Comparison of ENCODE assay signal across 8 cellular contexts in genomic region chr22:41447435-41448188, GRCh38. TPM values are rescaled to one million over a fixed set of nuclear protein-coding genes. Genes with fewer than 3 reads are reported as not detected.
DNase-seq lines count a peak whose midpoint lies in the region; ATAC-seq and TF ChIP-seq lines count a peak whose summit lies in the region.

No MANE protein-coding gene starts in this region.

- in situ Hi-C loops in KBM-7 (cut with MboI; ENCODE audit: low pct_unique_long_range_greater_than_20kb, low sequenced_read_pairs) = no loop called here

- intact Hi-C loops in Calu3 (cut with micrococcal nuclease; ENCODE audit: unreplicated experiment) = no loop called here
- intact Hi-C loops in tibial artery (cut with DNase I; ENCODE audit: low total_unique reads) = loop anchor here (5.0 kb wide), 1 partner anchor 35 kb away; no protein-coding TSS in a partner anchor

- TF ChIP-seq POLR2A in Raji (IDR thresholded peaks at IDR 0.05; ENCODE audit: insufficient read depth, low read depth, low read length) = peak; percentile 69

- H3K27ac Mint-ChIP-seq in Calu3 (ENCODE audit: unreplicated experiment) = peak overlapping the region; percentile 98

- peak overlapping the region; percentile 93 for H3K4me3 Mint-ChIP-seq in Calu3 (ENCODE audit: low read depth, unreplicated experiment)

- no peak for ATAC-seq in GM21526 (IDR thresholded peaks at IDR 0.05; ENCODE audit: low FRiP score, unreplicated experiment)

- H3K27me3 Mint-ChIP-seq in Calu3 (ENCODE audit: unreplicated experiment) = no peaks in the 10 kb centered on the region

- peak overlapping the region; percentile 95 to 98 for H3K27ac ChIP-seq in tibial artery

- peaks cover 65% of the 10 kb centered on the region for H3K36me3 Mint-ChIP-seq in Calu3 (ENCODE audit: insufficient read depth, unreplicated experiment)

- H3K27me3 ChIP-seq in tibial artery = no peaks in the 10 kb centered on the region

- no peaks in the 10 kb centered on the region for H3K9me3 ChIP-seq in tibial artery

- no peaks in the 10 kb centered on the region for H3K9me3 Mint-ChIP-seq in Calu3 (ENCODE audit: low read depth, unreplicated experiment)

- peaks cover 1 to 21% (median 9%) of the 10 kb centered on the region in 4 donors for H3K4me1 ChIP-seq in tibial artery

- DNase-seq in Calu3 = peak; percentile 68
- peak; percentile 75 for DNase-seq in KBM-7
- DNase-seq in activated naive CD4-positive, alpha-beta T cell treated with Interleukin-2 at 50 U/mL for 16 hours = peak; percentile 66
- DNase-seq in germinal center (ENCODE audit: low spot score) = peak; percentile 52
- DNase-seq in non-pigmented ciliary epithelial cell (ENCODE audit: low read depth) = peak; percentile 6
- peak; percentile 65 to 83 for DNase-seq in tibial artery

- TF ChIP-seq CTCF in Calu3 (IDR thresholded peaks at IDR 0.05; ENCODE audit: unreplicated experiment) (no peak), tibial artery (IDR thresholded peaks at IDR 0.05) (no peak)

- CTCF ChIA-PET in Calu3 (lab: Charles Lee) = interaction anchor here (0.7 to 1.2 kb wide), 6 partner anchors 21 to 70 kb away, joined by 3 to 6 read pairs (median 4); partner anchors contain the start of genes ACO2, PHF5A and TEF

- H3K4me3 ChIP-seq in tibial artery = peak overlapping the region; percentile 88 to 95

- H3K4me1 Mint-ChIP-seq in Calu3 (ENCODE audit: low read depth, unreplicated experiment) = peaks cover 17% of the 10 kb centered on the region

- BruUV-seq in Calu3 (replicated peaks; lab: Mats Ljungman, UMichigan) = no TSS peak

- peaks cover 6 to 9% (median 8%) of the 10 kb centered on the region in 3 donors for H3K36me3 ChIP-seq in tibial artery

RNA-seq across cellular contexts. Expression of gene TOB2, which starts 1.0 kb away (rescaled TPM):
- total RNA-seq in Calu3 (2022) = 57.3 and 64.1 TPM in 2 replicates

RNA-seq across cellular contexts. Expression of gene PHF5A, which starts 20.9 kb away (rescaled TPM):
- total RNA-seq in Calu3 (2022) = 53.3 and 68.5 TPM in 2 replicates

RNA-seq across cellular contexts. Expression of gene ACO2, which starts 21.3 kb away (rescaled TPM):
- 94.0 and 94.5 TPM in 2 replicates for total RNA-seq in Calu3 (2022)

Comparison
In these comparisons a context has a peak if more than half of its experiments do, and no peak if none do; other contexts are left out.
1. DNase-seq: peak in every context shown above with its lines; median percentile 75 in KBM-7; 74 in tibial artery; 68 in Calu3; 66 in activated naive CD4-positive, alpha-beta T cell treated with Interleukin-2 at 50 U/mL for 16 hours; 52 in germinal center; 6 in non-pigmented ciliary epithelial cell.